1 cellular context compared by ENCODE assay signal in genomic region chr17:48755346-48755745, GRCh38.
TF ChIP-seq lines count a peak whose summit lies in the region.

No MANE protein-coding gene starts in this region.

TF ChIP-seq in GM23338, 12 proteins besides CTCF, POLR2A, EP300 and RAD21 (continued from another document):
- TF ChIP-seq REST (IDR thresholded peaks at IDR 0.05; ENCODE audit: unreplicated experiment): no peak
